In genomic region chr11:47616726-47617416, GRCh38 we compare ENCODE assay signal across 1 cellular context.
TF ChIP-seq lines count a peak whose summit lies in the region.

No MANE protein-coding gene starts in this region.

TF ChIP-seq in HepG2, 621 proteins besides CTCF, POLR2A, EP300 and RAD21:
- TF ChIP-seq ZNF234 (CRISPR knock-in tag; conservative IDR thresholded peaks at IDR 0.05) (no peak), SAP130 (CRISPR knock-in tag; IDR thresholded peaks at IDR 0.05; ENCODE audit: low read depth) (0 out of 2 replicates have a peak, but pooled peaks have one; percentile 25), ZBTB7B (CRISPR knock-in tag; IDR thresholded peaks at IDR 0.05) (no peak), STAG1 (CRISPR knock-in tag; IDR thresholded peaks at IDR 0.05) (peak; percentile 91), ZFX (CRISPR knock-in tag; IDR thresholded peaks at IDR 0.05; ENCODE audit: low read depth) (peak; percentile 26; the same call in 1 of the 2 replicates), RBM22 (optimal IDR thresholded peaks at IDR 0.05; ENCODE audit: low read length) (peak; percentile 20), TGIF2 (CRISPR knock-in tag; IDR thresholded peaks at IDR 0.05) (0 out of 2 replicates have a peak, but pooled peaks have one; percentile 32), CEBPG (CRISPR knock-in tag; IDR thresholded peaks at IDR 0.05) (peak; percentile 20; the same call in 1 of the 2 replicates), SMC3 (IDR thresholded peaks at IDR 0.05; ENCODE audit: low read length) (peak; percentile 88), GATA4 (IDR thresholded peaks at IDR 0.05; ENCODE audit: borderline replicate concordance, low read depth) (no peak), RFXAP (CRISPR knock-in tag; IDR thresholded peaks at IDR 0.05; ENCODE audit: borderline replicate concordance) (0 out of 2 replicates have a peak, but pooled peaks have one; percentile 24), GABPA (IDR thresholded peaks at IDR 0.05; ENCODE audit: low read depth, low read length) (no peak), GABPA (CRISPR knock-in tag; IDR thresholded peaks at IDR 0.05; ENCODE audit: low read depth) (0 out of 2 replicates have a peak, but pooled peaks have one; percentile 16), ZNF44 (CRISPR knock-in tag; IDR thresholded peaks at IDR 0.05) (no peak), ZFY (CRISPR knock-in tag; IDR thresholded peaks at IDR 0.05) (0 out of 2 replicates have a peak, but pooled peaks have one; percentile 22), ZNF331 (CRISPR knock-in tag; IDR thresholded peaks at IDR 0.05) (0 out of 2 replicates have a peak, but pooled peaks have one; percentile 13), SP5 (CRISPR knock-in tag; IDR thresholded peaks at IDR 0.05; ENCODE audit: borderline replicate concordance, low read depth) (no peak)
